Comparison of ENCODE assay signal across 8 cellular contexts in genomic region chr20:19688031-19688806, GRCh38.
DNase-seq lines count a peak whose midpoint lies in the region; ATAC-seq and TF ChIP-seq lines count a peak whose summit lies in the region.

No MANE protein-coding gene starts in this region.

- ATAC-seq in HG03095 (IDR thresholded peaks at IDR 0.05; ENCODE audit: unreplicated experiment) (no peak), GM21390 (IDR thresholded peaks at IDR 0.05; ENCODE audit: unreplicated experiment) (no peak)

- H3K4me3 Mint-ChIP-seq in progenitor cell of endocrine pancreas (ENCODE audit: low read depth), result no peak overlapping the region

- DNase-seq in BE2C (peak; percentile 30), HPDE6-E6E7 (ENCODE audit: extremely low spot score) (peak; percentile 90), head of caudate nucleus (peak; percentile 48 to 90 (median 77)), progenitor cell of endocrine pancreas (ENCODE audit: low spot score, unreplicated experiment) (peak; percentile 21), cerebellar nuclear complex (lab: John Stamatoyannopoulos, UW) (no peak)

- H3K9me3 ChIP-seq in BE2C, result no peaks in the 10 kb centered on the region

- no peaks in the 10 kb centered on the region for H3K27me3 Mint-ChIP-seq in progenitor cell of endocrine pancreas

- no peak overlapping the region for H3K27ac Mint-ChIP-seq in progenitor cell of endocrine pancreas

- peaks cover 4% of the 10 kb centered on the region; the same call in 1 of the 2 replicates for H3K27me3 ChIP-seq in BE2C

- H3K9me3 Mint-ChIP-seq in progenitor cell of endocrine pancreas (ENCODE audit: low read depth), result peaks cover 6% of the 10 kb centered on the region

- peaks cover 2% of the 10 kb centered on the region for H3K36me3 Mint-ChIP-seq in progenitor cell of endocrine pancreas (ENCODE audit: insufficient read depth)

- no peak overlapping the region for H3K27ac ChIP-seq in VCaP

- H3K36me3 ChIP-seq in BE2C, result no peaks in the 10 kb centered on the region

- no peak overlapping the region for H3K4me3 ChIP-seq in BE2C (ENCODE audit: low read depth, low read length)

- TF ChIP-seq CTCF in BE2C (IDR thresholded peaks at IDR 0.05; ENCODE audit: low read depth, low read length) (peak; percentile 52), VCaP (conservative IDR thresholded peaks at IDR 0.05) (peak; percentile 89), progenitor cell of endocrine pancreas (IDR thresholded peaks at IDR 0.05; ENCODE audit: unreplicated experiment) (peak; percentile 63)

- H3K4me1 ChIP-seq in BE2C, result no peaks in the 10 kb centered on the region

- H3K4me1 Mint-ChIP-seq in progenitor cell of endocrine pancreas (ENCODE audit: low read depth), result peaks cover 4% of the 10 kb centered on the region

- intact Hi-C loops in head of caudate nucleus (cut with DNase I), result no loop called here

Comparison
In these comparisons a context has a peak if more than half of its experiments do, and no peak if none do; other contexts are left out.
1. DNase-seq: peak in BE2C (single experiment), HPDE6-E6E7 (single experiment), head of caudate nucleus (42 of 42) and progenitor cell of endocrine pancreas (single experiment); none in cerebellar nuclear complex (0 of 2).
2. Peak in every context shown above with its lines, with median percentiles within 50 percentile points of each other: CTCF ChIP-seq.